8 cellular contexts compared by ENCODE assay signal in genomic region chr1:1724035-1724864, GRCh38. TPM values are rescaled to one million over a fixed set of nuclear protein-coding genes. Genes with fewer than 3 reads are reported as not detected.
DNase-seq lines count a peak whose midpoint lies in the region; ATAC-seq, FAIRE-seq and TF ChIP-seq lines count a peak whose summit lies in the region.
"Not testable (repeated sequence)": the region's sequence is repeated elsewhere in the genome, so short reads cannot be mapped to it uniquely, and the experiment has no call there.

Gene CDK11A (minus strand): TSS chr1:1724357. CDS start chr1:1722818, 1,539 bp downstream.

- not testable (repeated sequence) for H3K9me3 ChIP-seq in AG04450 (ENCODE audit: control insufficient read depth, insufficient read depth, low read length); spleen

- TF ChIP-seq CTCF in AG04450 (IDR thresholded peaks at IDR 0.05; ENCODE audit: low read depth, low read length) = 0 out of 2 replicates have a peak, but pooled peaks have one; percentile 17
- TF ChIP-seq CTCF in WI38 (IDR thresholded peaks at IDR 0.05; ENCODE audit: low read depth, low read length) = peak; percentile 17; the same call in 1 of the 2 replicates
- TF ChIP-seq CTCF in bronchial epithelial cell (IDR thresholded peaks at IDR 0.05; ENCODE audit: insufficient read depth, low read length, severe bottlenecking) = peak; percentile 27
- TF ChIP-seq CTCF in spleen (IDR thresholded peaks at IDR 0.05 in 8 of 11, conservative IDR thresholded peaks at IDR 0.05 in 3 of 11) = peak in 9 of 11 experiments; percentile 23 to 64 (median 55)

- H3K4me3 Mint-ChIP-seq in immature natural killer cell = peak within 1 kb of the TSS; percentile 86 to 97 (median 93)

- H3K4me1 Mint-ChIP-seq in immature natural killer cell = peaks cover 11 to 20% of the 10 kb centered on the region in 2 donors

- intact Hi-C loops in spleen (cut with DNase I; ENCODE audit: low total_unique reads) = loop anchor here (10.0 kb wide), 1 partner anchor 59 kb away; no protein-coding TSS in a partner anchor

- not testable (repeated sequence) for H3K9me3 Mint-ChIP-seq in immature natural killer cell

- not testable (repeated sequence) for H3K27me3 Mint-ChIP-seq in immature natural killer cell (ENCODE audit: low read depth in 3 of 3)

- H3K36me3 ChIP-seq in bronchial epithelial cell (ENCODE audit: control insufficient read depth, insufficient read depth, low read length) = not testable (repeated sequence)
- H3K36me3 ChIP-seq in spleen = peaks cover 0 to 47% (median 18%) of the 10 kb centered on the region in 6 donors

- POLR2A ChIA-PET in AG04450 (lab: Yijun Ruan, JAX) = interaction anchor here (0.6 kb wide), 1 partner anchor 31 kb away, joined by 3 read pairs; no protein-coding TSS in a partner anchor

- peak within 1 kb of the TSS; percentile 92 for H3K27ac ChIP-seq in AG04450 (ENCODE audit: low read depth, low read length)
- H3K27ac ChIP-seq in spleen = peak within 1 kb of the TSS; percentile 86 to 96 (median 92)

- H3K36me3 Mint-ChIP-seq in immature natural killer cell = not testable (repeated sequence)

- H3K27me3 ChIP-seq in AG04450 (ENCODE audit: control insufficient read depth, insufficient read depth, low read length); bronchial epithelial cell (ENCODE audit: control insufficient read depth, insufficient read depth, low read length); spleen (replicated peaks in 1 of 7): not testable (repeated sequence)

- peak in 2 of 3 donors; percentile 61 to 78 for TF ChIP-seq POLR2A in spleen (IDR thresholded peaks at IDR 0.05)

- CTCF ChIA-PET in AG04450 (lab: Charles Lee) = interaction anchor here (1.0 kb wide), 1 partner anchor 185 kb away, joined by 3 read pairs; no protein-coding TSS in a partner anchor

- H3K4me1 ChIP-seq in spleen = peaks cover 2 to 25% (median 16%) of the 10 kb centered on the region in 6 donors

- ATAC-seq in GM18870 (IDR thresholded peaks at IDR 0.05; ENCODE audit: unreplicated experiment) = peak; percentile 85
- ATAC-seq in HG03139 (IDR thresholded peaks at IDR 0.05; ENCODE audit: unreplicated experiment) = peak; percentile 90

- H3K4me3 ChIP-seq in AG04450 (ENCODE audit: low read depth, low read length) (peak within 1 kb of the TSS; percentile 67), WI38 (ENCODE audit: low read depth, low read length) (peak within 1 kb of the TSS; percentile 60), bronchial epithelial cell (ENCODE audit: low read depth, low read length) (peak within 1 kb of the TSS; percentile 47), spleen (peak within 1 kb of the TSS; percentile 59 to 70 (median 63))

- WGBS in spleen, 5 donors = 0 to 1% (median 0%) methylated on average over 18 to 62 of the region's 78 CpGs

- DNase-seq in AG04450 (ENCODE audit: low read depth, low spot score) (peak; percentile 99), NCI-H2227 treated with DMSO at 0.1 percent for 48 hours (lab: John Stamatoyannopoulos, UW) (peak; percentile 97), bronchial epithelial cell (ENCODE audit: low read depth) (peak; percentile 98), immature natural killer cell (peak; percentile 99), spleen (peak; percentile 100)

- peak within 1 kb of the TSS; percentile 89 to 97 (median 94) for H3K27ac Mint-ChIP-seq in immature natural killer cell

- FAIRE-seq in bronchial epithelial cell (lab: Jason Lieb, UNC) = not testable (repeated sequence)

RNA-seq across cellular contexts. Expression of gene CDK11A, which starts in this region (rescaled TPM):
- polyA plus RNA-seq in AG04450 (2011; rRNA removed) (6.0 and 10.6 TPM in 2 replicates), immature natural killer cell (10 to 100 TPM in 2 of 3 donors, 1 to 10 TPM in 1; 1.6 to 32.6 (median 14.9) TPM), spleen (100 to 1,000 TPM in 1 of 3 donors, 10 to 100 TPM in 2; 29.3 to 123 (median 70.1) TPM)
- 8.3 and 13.4 TPM in 2 replicates for polyA minus RNA-seq in AG04450 (2011; rRNA and poly(A)+ RNA removed)
- total RNA-seq in bronchial epithelial cell (4.2 and 10.6 TPM in 2 replicates), spleen (100 to 1,000 TPM in 1 of 7 donors, 10 to 100 TPM in 6; 54.2 to 101 (median 77.1) TPM)

Comparison
In these comparisons a context has a peak if more than half of its experiments do, and no peak if none do; other contexts are left out.
1. Peak in every context shown above with its lines: DNase-seq, ATAC-seq, H3K4me3 ChIP-seq and H3K27ac ChIP-seq.